12 cellular contexts compared by ENCODE assay signal in genomic region chr11:81007046-81007445, GRCh38.
DNase-seq lines count a peak whose midpoint lies in the region; ATAC-seq and TF ChIP-seq lines count a peak whose summit lies in the region.
"Had no signal": no experiment of that assay in that cellular context is flagged by ENCODE, and none has a peak within 500 bp of the region (broad histone marks: within the 10 kb centered on the region; RNA-seq: fewer than 3 reads in every experiment).

No MANE protein-coding gene starts in this region.

- H2AK5ac ChIP-seq in IMR-90 (ENCODE audit: low read depth, low read length) = no peak overlapping the region

- no peak overlapping the region for H4K8ac ChIP-seq in IMR-90 (ENCODE audit: low read depth in 2 of 2, low read length in 2 of 2)

- no peaks in the 10 kb centered on the region for H4K20me1 ChIP-seq in IMR-90 (ENCODE audit: insufficient read depth, low read length)
- H4K20me1 ChIP-seq in hepatocyte (ENCODE audit: insufficient read depth, poor library complexity, severe bottlenecking) = no peaks in the 10 kb centered on the region

- H3K4me2 ChIP-seq in IMR-90 (ENCODE audit: low read depth, low read length) (no peak overlapping the region), hepatocyte (no peak overlapping the region)

- H3K36me3 ChIP-seq in IMR-90 (ENCODE audit: control insufficient read depth, insufficient read depth, low read length) = no peaks in the 10 kb centered on the region
- H3K36me3 ChIP-seq in hepatocyte (replicated peaks; ENCODE audit: insufficient read depth, low read depth) = no peaks in the 10 kb centered on the region

- H3K14ac ChIP-seq in IMR-90 (replicated peaks; ENCODE audit: low read depth, low read length) = no peak overlapping the region

- H3K9me2 ChIP-seq in hepatocyte (replicated peaks; ENCODE audit: insufficient read depth) = no peaks in the 10 kb centered on the region

- CTCF ChIA-PET in IMR-90 (lab: Yijun Ruan, JAX) = no interaction called here

- H3K9ac ChIP-seq in IMR-90 (ENCODE audit: low read depth, low read length) = no peak overlapping the region

- dilution Hi-C loops in IMR-90 (cut with HindIII; ENCODE audit: low sequenced_read_pairs, unreplicated experiment) = no loop called here

- H3K56ac ChIP-seq in IMR-90 (ENCODE audit: extremely low read depth, insufficient read depth, low read length) = no peak overlapping the region

- no peaks in the 10 kb centered on the region for H3K79me2 ChIP-seq in hepatocyte

- no peak overlapping the region for H3K4me3 ChIP-seq in IMR-90 (ENCODE audit: insufficient read depth, low read depth, low read length)
- H3K4me3 ChIP-seq in hepatocyte = no peak overlapping the region

- H2AK9ac ChIP-seq in IMR-90 (replicated peaks; ENCODE audit: low read depth, low read length, poor library complexity) = no peak overlapping the region

- BruUV-seq in IMR-90 (replicated peaks; lab: Mats Ljungman, UMichigan) = no TSS peak

- no peak overlapping the region for H3K27ac ChIP-seq in IMR-90 (ENCODE audit: insufficient read depth, low read length)
- H3K27ac ChIP-seq in hepatocyte = no peak overlapping the region

- no peak overlapping the region for H3K18ac ChIP-seq in IMR-90 (ENCODE audit: low read depth, low read length)

- intact Hi-C loops in IMR-90 (cut with micrococcal nuclease) = loop anchor here (2.0 kb wide), 1 partner anchor 1298 kb away; no protein-coding TSS in a partner anchor

- no peaks in the 10 kb centered on the region for H3K9me1 ChIP-seq in IMR-90 (ENCODE audit: insufficient read depth, low read length)

- H2AFZ ChIP-seq in IMR-90 (replicated peaks; ENCODE audit: low read length, poor library complexity) (no peak overlapping the region), hepatocyte (no peak overlapping the region)

- POLR2A ChIA-PET in IMR-90 (lab: Charles Lee; ENCODE audit: unreplicated experiment) = no interaction called here

- H3K79me1 ChIP-seq in IMR-90 (ENCODE audit: low read depth in 1 of 2, low read length in 2 of 2) = no peaks in the 10 kb centered on the region

- H3K4ac ChIP-seq in IMR-90 (ENCODE audit: low read depth, low read length) = no peak overlapping the region

- no peak for ATAC-seq in IMR-90 (ENCODE audit: low read depth)
- ATAC-seq: naive thymus-derived CD8-positive, alpha-beta T cell had no signal

- no peak overlapping the region for H2BK120ac ChIP-seq in IMR-90 (ENCODE audit: low read depth, low read length)

- H2BK20ac ChIP-seq in IMR-90 (ENCODE audit: low read depth, low read length) = no peak overlapping the region

- H4K5ac ChIP-seq in IMR-90 (ENCODE audit: low read depth, low read length) = no peak overlapping the region

- in situ Hi-C loops in IMR-90 (cut with MboI; ENCODE audit: low sequenced_read_pairs) = no loop called here

- H3K27me3 ChIP-seq in IMR-90 (ENCODE audit: control insufficient read depth, insufficient read depth, low read length) (no peaks in the 10 kb centered on the region), hepatocyte (no peaks in the 10 kb centered on the region)

- H2BK15ac ChIP-seq in IMR-90 (ENCODE audit: low read depth, low read length) = no peak overlapping the region

- no peak overlapping the region for H4K91ac ChIP-seq in IMR-90 (ENCODE audit: insufficient read depth, low read depth, low read length)

- 0 out of 2 replicates have a peak, but pooled peaks have one; percentile 12 for TF ChIP-seq RAD21 in IMR-90 (IDR thresholded peaks at IDR 0.05; ENCODE audit: low read length)

- H3K4me1 ChIP-seq in IMR-90 (ENCODE audit: control insufficient read depth, insufficient read depth, low read length) (no peaks in the 10 kb centered on the region), hepatocyte (ENCODE audit: insufficient read depth) (no peaks in the 10 kb centered on the region)

- 0 out of 2 replicates have a peak, but pooled peaks have one; percentile 28 for TF ChIP-seq CTCF in IMR-90 (conservative IDR thresholded peaks at IDR 0.05; ENCODE audit: low read depth, low read length)
- peak; percentile 53 for TF ChIP-seq CTCF in hepatocyte (IDR thresholded peaks at IDR 0.05; ENCODE audit: poor library complexity)

- TF ChIP-seq POLR2A in IMR-90 (IDR thresholded peaks at IDR 0.05; ENCODE audit: low read depth, low read length) = no peak

- WGBS in IMR-90 (ENCODE audit: extremely low coverage in 2 of 2, insufficient read length in 1 of 2), 2 experiments = no CpG with 5 or more reads among the region's 2 CpGs
- 30% methylated on average over 2 of the region's 2 CpGs for WGBS in hepatocyte (ENCODE audit: low lambda C conversion rate, missing lambda C conversion rate)

- DNase-seq in AG08395 (ENCODE audit: low spot score) (peak; percentile 7), IMR-90 (peak; percentile 14), SW480 (ENCODE audit: low spot score) (peak; percentile 34), hepatocyte (ENCODE audit: low spot score) (peak; percentile 19), DMS114 treated with DMSO at 0.1 percent for 48 hours (lab: John Stamatoyannopoulos, UW; ENCODE audit: unreplicated experiment) (no peak), DMS153 treated with DMSO at 0.1 percent for 48 hours (lab: John Stamatoyannopoulos, UW; ENCODE audit: unreplicated experiment) (no peak), T-helper 2 cell (no peak)
- no peak for DNase-seq in stimulated activated CD4-positive, alpha-beta T cell treated with anti-CD3 and anti-CD28 coated beads, Interleukin-15, amount 100 ng/mL, for 24 hours
- DNase-seq: activated CD8-positive, alpha-beta memory T cell treated with anti-CD3 and anti-CD28 coated beads, Interleukin-2, amount 50 U/mL, for 48 hours; naive thymus-derived CD8-positive, alpha-beta T cell; NCI-H146; stimulated activated CD4-positive, alpha-beta T cell treated with anti-CD3 and anti-CD28 coated beads, Interleukin-4, amount 100 ng/mL, for 24 hours had no signal

- no peaks in the 10 kb centered on the region for H3K9me3 ChIP-seq in IMR-90 (ENCODE audit: control insufficient read depth, insufficient read depth, low read length)
- H3K9me3 ChIP-seq in hepatocyte (ENCODE audit: low read depth) = no peaks in the 10 kb centered on the region

- H2BK5ac ChIP-seq in IMR-90 (ENCODE audit: low read depth, low read length, poor library complexity, severe bottlenecking) = no peak overlapping the region

- no peak overlapping the region for H3K23ac ChIP-seq in IMR-90 (ENCODE audit: low read depth, low read length)

TF ChIP-seq in IMR-90, 13 proteins besides CTCF, POLR2A, EP300 and RAD21:
- TF ChIP-seq MAZ (IDR thresholded peaks at IDR 0.05; ENCODE audit: borderline replicate concordance, low read depth, low read length) (no peak), USF2 (IDR thresholded peaks at IDR 0.05; ENCODE audit: low read depth, low read length) (no peak), SMC3 (IDR thresholded peaks at IDR 0.05; ENCODE audit: low read depth, low read length) (no peak), RCOR1 (IDR thresholded peaks at IDR 0.05; ENCODE audit: insufficient replicate concordance, low read length) (no peak), MXI1 (IDR thresholded peaks at IDR 0.05; ENCODE audit: borderline replicate concordance, low read depth, low read length) (no peak)
- TF ChIP-seq, protein P1, sequence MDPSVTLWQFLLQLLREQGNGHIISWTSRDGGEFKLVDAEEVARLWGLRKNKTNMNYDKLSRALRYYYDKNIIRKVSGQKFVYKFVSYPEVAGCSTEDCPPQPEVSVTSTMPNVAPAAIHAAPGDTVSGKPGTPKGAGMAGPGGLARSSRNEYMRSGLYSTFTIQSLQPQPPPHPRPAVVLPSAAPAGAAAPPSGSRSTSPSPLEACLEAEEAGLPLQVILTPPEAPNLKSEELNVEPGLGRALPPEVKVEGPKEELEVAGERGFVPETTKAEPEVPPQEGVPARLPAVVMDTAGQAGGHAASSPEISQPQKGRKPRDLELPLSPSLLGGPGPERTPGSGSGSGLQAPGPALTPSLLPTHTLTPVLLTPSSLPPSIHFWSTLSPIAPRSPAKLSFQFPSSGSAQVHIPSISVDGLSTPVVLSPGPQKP (IDR thresholded peaks at IDR 0.05; ENCODE audit: borderline replicate concordance, low read depth, low read length) = no peak

Comparison
In these comparisons a context has a peak if more than half of its experiments do, and no peak if none do; other contexts are left out.
1. DNase-seq: peak in AG08395 (single experiment), IMR-90 (single experiment), SW480 (single experiment) and hepatocyte (single experiment); none in stimulated activated CD4-positive, alpha-beta T cell treated with anti-CD3 and anti-CD28 coated beads, Interleukin-15, amount 100 ng/mL, for 24 hours (single experiment), DMS114 treated with DMSO at 0.1 percent for 48 hours (single experiment), DMS153 treated with DMSO at 0.1 percent for 48 hours (single experiment) and T-helper 2 cell (0 of 5).